In the genomic region with DNA sequence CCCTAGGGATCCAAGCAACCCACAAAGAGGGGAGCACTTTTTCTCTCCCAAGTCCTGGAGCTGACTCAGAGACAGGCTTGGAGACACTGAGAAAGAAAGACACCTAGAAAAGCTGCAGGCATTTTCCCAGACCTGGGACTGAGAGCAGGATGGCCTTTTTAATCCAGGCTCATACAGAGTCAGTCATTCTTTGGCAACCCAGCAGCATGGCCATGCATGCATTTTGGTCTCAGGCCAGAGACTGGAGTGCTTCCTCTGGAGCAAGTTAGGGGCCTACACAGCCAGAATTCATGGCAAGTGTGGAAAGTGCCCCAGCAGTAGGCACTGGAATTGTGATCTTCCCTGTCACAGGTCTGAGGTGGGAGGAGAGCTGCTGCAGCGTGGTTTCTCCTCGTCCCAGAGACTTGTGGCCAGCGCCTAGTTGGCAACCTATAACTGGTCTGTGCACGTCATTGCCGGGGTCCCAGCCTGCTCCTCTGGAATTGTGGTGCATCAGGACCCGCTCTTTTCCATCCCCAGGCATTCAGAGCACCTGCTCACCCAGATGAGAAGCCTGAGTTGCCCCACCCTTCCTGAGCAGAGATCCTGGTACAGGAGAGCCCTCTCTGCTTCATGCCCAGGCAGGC, we compare ENCODE assay signal across 13 cellular contexts.
DNase-seq lines count a peak whose midpoint lies in the region; ATAC-seq and TF ChIP-seq lines count a peak whose summit lies in the region.
"Had no signal": no experiment of that assay in that cellular context is flagged by ENCODE, and none has a peak within 500 bp of the region (broad histone marks: within the 10 kb centered on the region; RNA-seq: fewer than 3 reads in every experiment).

No MANE protein-coding gene starts in this region.

- POLR2A ChIA-PET in RWPE1 (lab: Yijun Ruan, JAX; ENCODE audit: low non-redundant PET): no interaction called here

- TF ChIP-seq CTCF in RWPE1 (conservative IDR thresholded peaks at IDR 0.05; ENCODE audit: low read depth): no peak
- no peak for TF ChIP-seq CTCF in foreskin keratinocyte (conservative IDR thresholded peaks at IDR 0.05)
- no peak for TF ChIP-seq CTCF in thyroid gland (IDR thresholded peaks at IDR 0.05)

- TF ChIP-seq POLR2A in thyroid gland (IDR thresholded peaks at IDR 0.05): no peak

- no peaks in the 10 kb centered on the region for H3K9me3 ChIP-seq in thyroid gland

- CTCF ChIA-PET in RWPE1 (lab: Yijun Ruan, JAX): interaction anchor here (0.7 to 1.0 kb wide), 3 partner anchors 28 to 327 kb away, joined by 3 to 4 read pairs (median 3); no protein-coding TSS in a partner anchor

- H3K4me3 ChIP-seq in thyroid gland (replicated peaks in 1 of 3): no peak overlapping the region
- H3K4me3 ChIP-seq: GM12878 had no signal

- WGBS in thyroid gland, 2 donors: 89 to 91% methylated on average over 5 to 6 of the region's 6 CpGs

- H3K27ac ChIP-seq in RWPE1 (peak overlapping the region; percentile 26), foreskin keratinocyte (no peak overlapping the region), thyroid gland (no peak overlapping the region)
- H3K27ac ChIP-seq: C4-2B had no signal

- ATAC-seq in left ventricle myocardium superior: peak; percentile 51
- ATAC-seq in Right ventricle myocardium inferior: no peak
- ATAC-seq in foreskin keratinocyte: peak; percentile 13
- ATAC-seq: GM12878 had no signal

- H3K4me1 ChIP-seq in foreskin keratinocyte (no peaks in the 10 kb centered on the region), thyroid gland (no peaks in the 10 kb centered on the region)

- intact Hi-C loops in left ventricle myocardium superior (cut with micrococcal nuclease): no loop called here
- intact Hi-C loops in Right ventricle myocardium inferior (cut with DNase I): no loop called here
- intact Hi-C loops in thyroid gland (cut with DNase I): no loop called here

- no peaks in the 10 kb centered on the region for H3K36me3 ChIP-seq in thyroid gland

- DNase-seq in left ventricle myocardium superior (no peak), Right ventricle myocardium inferior (ENCODE audit: missing footprints) (no peak), RWPE1 (ENCODE audit: low spot score) (no peak), foreskin keratinocyte (no peak), thyroid gland (peak; percentile 8 to 35), NCI-H526 (lab: John Stamatoyannopoulos, UW) (no peak), OCI-M1 (lab: John Stamatoyannopoulos, UW) (no peak)
- DNase-seq in activated naive CD4-positive, alpha-beta T cell treated with Interleukin-2 at 50 U/mL for 16 hours: no peak
- DNase-seq: ACHN; CD4-positive, alpha-beta memory T cell; DMS79 had no signal

- H3K27me3 ChIP-seq in foreskin keratinocyte (peaks cover 8% of the 10 kb centered on the region), thyroid gland (no peaks in the 10 kb centered on the region)

Comparison
In these comparisons a context has a peak if more than half of its experiments do, and no peak if none do; other contexts are left out.
1. DNase-seq: peak in thyroid gland (2 of 2); none in left ventricle myocardium superior (single experiment), Right ventricle myocardium inferior (single experiment), RWPE1 (single experiment), foreskin keratinocyte (0 of 2), NCI-H526 (0 of 2), activated naive CD4-positive, alpha-beta T cell treated with Interleukin-2 at 50 U/mL for 16 hours (single experiment) and OCI-M1 (single experiment).